Comparison of ENCODE assay signal across 11 cellular contexts in genomic region chr4:150583287-150584197, GRCh38. TPM values are rescaled to one million over a fixed set of nuclear protein-coding genes. Genes with fewer than 3 reads are reported as not detected.
DNase-seq lines count a peak whose midpoint lies in the region; ATAC-seq and TF ChIP-seq lines count a peak whose summit lies in the region.
"Had no signal": no experiment of that assay in that cellular context is flagged by ENCODE, and none has a peak within 500 bp of the region (broad histone marks: within the 10 kb centered on the region; RNA-seq: fewer than 3 reads in every experiment).

No MANE protein-coding gene starts in this region.

- POLR2A ChIA-PET in activated CD4-positive, alpha-beta T cell treated with anti-CD3 and anti-CD28 coated beads, Interleukin-2, amount 10 ng/mL, durations not matched to agents 7 days and 5 days (lab: Charles Lee): no interaction called here

- peaks cover 92% of the 10 kb centered on the region for H3K27me3 Mint-ChIP-seq in type B pancreatic cell
- no peaks in the 10 kb centered on the region for H3K27me3 Mint-ChIP-seq in activated CD4-positive, alpha-beta T cell treated with anti-CD3 and anti-CD28 coated beads, Interleukin-2, amount 10 ng/mL, durations not matched to agents 7 days and 5 days

- H3K9me2 ChIP-seq in GM23248 (ENCODE audit: insufficient read depth): no peaks in the 10 kb centered on the region

- no peak for ATAC-seq in GM19351 (IDR thresholded peaks at IDR 0.05; ENCODE audit: unreplicated experiment)
- ATAC-seq: activated naive CD4-positive, alpha-beta T cell treated with anti-CD3 and anti-CD28 coated beads, Interleukin-2, amount 50 U/mL, for 72 hours had no signal

- H3K4me3 ChIP-seq in fibroblast of villous mesenchyme (ENCODE audit: low read depth, low read length) (peak overlapping the region; percentile 50), mucosa of rectum (ENCODE audit: low read length in 2 of 2) (peak overlapping the region; percentile 58 to 59), GM23248 (no peak overlapping the region)

- peak overlapping the region; percentile 69 to 80 for H3K27ac ChIP-seq in mucosa of rectum (ENCODE audit: low read depth in 2 of 2, low read length in 2 of 2)
- H3K27ac ChIP-seq in GM23248: no peak overlapping the region

- 74 to 79% methylated on average over 65 to 69 of the region's 69 CpGs for WGBS in GM23248 (ENCODE audit: low coverage in 1 of 2, low lambda C conversion rate in 2 of 2, missing lambda C conversion rate in 2 of 2), 2 experiments

- H3K4me1 ChIP-seq in mucosa of rectum (ENCODE audit: control insufficient read depth in 2 of 2, insufficient read depth in 2 of 2, low read length in 2 of 2) (no peaks in the 10 kb centered on the region), GM23248 (ENCODE audit: insufficient read depth) (no peaks in the 10 kb centered on the region)

- peak; percentile 41 for DNase-seq in SK-N-DZ (ENCODE audit: low spot score)
- DNase-seq in fibroblast of villous mesenchyme (ENCODE audit: low read depth): no peak
- peak; percentile 71 for DNase-seq in type B pancreatic cell (ENCODE audit: extremely low spot score, unreplicated experiment)
- no peak for DNase-seq in activated CD8-positive, alpha-beta memory T cell treated with anti-CD3 and anti-CD28 coated beads for 24 hours
- no peak for DNase-seq in activated CD4-positive, alpha-beta T cell treated with anti-CD3 and anti-CD28 coated beads, Interleukin-2, amount 10 ng/mL, durations not matched to agents 7 days and 5 days
- DNase-seq in GM23248: no peak
- DNase-seq: NCI-H2171; stimulated activated CD4-positive, alpha-beta T cell treated with anti-CD3 and anti-CD28 coated beads, Interleukin-2, amount 100 ng/mL, for 24 hours had no signal

- in situ Hi-C loops in GM23248 (cut with MboI): loop anchor here (25.0 kb wide), 1 partner anchor 596 kb away; no protein-coding TSS in a partner anchor

- H2AFZ ChIP-seq in GM23248: no peak overlapping the region

- no peaks in the 10 kb centered on the region for H3K79me2 ChIP-seq in GM23248 (ENCODE audit: insufficient read depth)

- H3K36me3 ChIP-seq in mucosa of rectum (ENCODE audit: control insufficient read depth in 2 of 2, insufficient read depth in 2 of 2, low read length in 2 of 2) (peaks cover 9 to 13% of the 10 kb centered on the region in 2 donors), GM23248 (ENCODE audit: low read depth) (no peaks in the 10 kb centered on the region)

- H3K9me3 ChIP-seq in mucosa of rectum (ENCODE audit: control insufficient read depth in 2 of 2, low read length in 2 of 2) (no peaks in the 10 kb centered on the region), GM23248 (ENCODE audit: low read depth) (no peaks in the 10 kb centered on the region)

- H3K36me3 Mint-ChIP-seq in type B pancreatic cell: peaks cover 57% of the 10 kb centered on the region
- peaks cover 41% of the 10 kb centered on the region for H3K36me3 Mint-ChIP-seq in activated CD4-positive, alpha-beta T cell treated with anti-CD3 and anti-CD28 coated beads, Interleukin-2, amount 10 ng/mL, durations not matched to agents 7 days and 5 days (ENCODE audit: low read depth)

- H3K27me3 ChIP-seq in mucosa of rectum (ENCODE audit: control insufficient read depth in 2 of 2, insufficient read depth in 2 of 2, low read length in 2 of 2) (no peaks in the 10 kb centered on the region), GM23248 (replicated peaks; ENCODE audit: insufficient read depth) (no peaks in the 10 kb centered on the region)

- H3F3A ChIP-seq in GM23248 (ENCODE audit: insufficient read depth): no peaks in the 10 kb centered on the region

- H3K9me3 Mint-ChIP-seq in type B pancreatic cell: no peaks in the 10 kb centered on the region
- peaks cover 16% of the 10 kb centered on the region for H3K9me3 Mint-ChIP-seq in activated CD4-positive, alpha-beta T cell treated with anti-CD3 and anti-CD28 coated beads, Interleukin-2, amount 10 ng/mL, durations not matched to agents 7 days and 5 days
- H3K9me3 Mint-ChIP-seq: activated naive CD4-positive, alpha-beta T cell treated with anti-CD3 and anti-CD28 coated beads, Interleukin-2, amount 50 U/mL, for 72 hours had no signal

- TF ChIP-seq CTCF in fibroblast of villous mesenchyme (IDR thresholded peaks at IDR 0.05; ENCODE audit: insufficient read depth, low read depth, low read length) (no peak), type B pancreatic cell (conservative IDR thresholded peaks at IDR 0.05) (peak; percentile 35)

- peaks cover 24% of the 10 kb centered on the region for H3K4me1 Mint-ChIP-seq in type B pancreatic cell (ENCODE audit: unreplicated experiment)
- no peaks in the 10 kb centered on the region for H3K4me1 Mint-ChIP-seq in activated CD4-positive, alpha-beta T cell treated with anti-CD3 and anti-CD28 coated beads, Interleukin-2, amount 10 ng/mL, durations not matched to agents 7 days and 5 days

- peak overlapping the region; percentile 82 for H3K27ac Mint-ChIP-seq in type B pancreatic cell
- H3K27ac Mint-ChIP-seq in activated CD4-positive, alpha-beta T cell treated with anti-CD3 and anti-CD28 coated beads, Interleukin-2, amount 10 ng/mL, durations not matched to agents 7 days and 5 days: no peak overlapping the region
- H3K27ac Mint-ChIP-seq: activated naive CD4-positive, alpha-beta T cell treated with anti-CD3 and anti-CD28 coated beads, Interleukin-2, amount 50 U/mL, for 72 hours had no signal

- H3K4me3 Mint-ChIP-seq in type B pancreatic cell: peak overlapping the region; percentile 89
- no peak overlapping the region for H3K4me3 Mint-ChIP-seq in activated CD4-positive, alpha-beta T cell treated with anti-CD3 and anti-CD28 coated beads, Interleukin-2, amount 10 ng/mL, durations not matched to agents 7 days and 5 days

- H3K9ac ChIP-seq in mucosa of rectum (ENCODE audit: low read depth in 1 of 2, low read length in 2 of 2) (peak overlapping the region; percentile 57 to 67), GM23248 (no peak overlapping the region)

- no peaks in the 10 kb centered on the region for H4K20me1 ChIP-seq in GM23248 (ENCODE audit: insufficient read depth)

- CTCF ChIA-PET in activated CD4-positive, alpha-beta T cell treated with anti-CD3 and anti-CD28 coated beads, Interleukin-2, amount 10 ng/mL, durations not matched to agents 7 days and 5 days (lab: Charles Lee): no interaction called here

- no peak overlapping the region for H3K4me2 ChIP-seq in GM23248 (ENCODE audit: unreplicated experiment)

RNA-seq across cellular contexts. Expression of gene MAB21L2, which starts 1.6 kb away (rescaled TPM):
- polyA plus RNA-seq in SK-N-DZ (2014; cell fraction: cytosol; rRNA removed): 139 and 144 TPM in 2 replicates
- polyA plus RNA-seq in SK-N-DZ (2014; cell fraction: nucleus; rRNA removed): 62.9 and 68.9 TPM in 2 replicates
- total RNA-seq in fibroblast of villous mesenchyme (under 0.01 TPM in 2 replicates), type B pancreatic cell (ENCODE audit: low replicate concordance) (0.55 and 114 TPM in 2 replicates)
- not detected for total RNA-seq in activated CD4-positive, alpha-beta T cell treated with anti-CD3 and anti-CD28 coated beads, Interleukin-2, amount 10 ng/mL, durations not matched to agents 7 days and 5 days
- total RNA-seq in GM23248 (2014; rRNA removed; shearing (Covaris generic)): not detected in 2 replicates
- not detected in 2 replicates for polyA plus RNA-seq in GM23248 (2016; fragmentation: Nextera tagmentation; extraction: Ambion mirVana)
- total RNA-seq: activated naive CD4-positive, alpha-beta T cell treated with anti-CD3 and anti-CD28 coated beads, Interleukin-2, amount 50 U/mL, for 72 hours had no signal

Comparison
In these comparisons a context has a peak if more than half of its experiments do, and no peak if none do; other contexts are left out.
1. DNase-seq: peak in SK-N-DZ (single experiment) and type B pancreatic cell (single experiment); none in fibroblast of villous mesenchyme (single experiment), activated CD8-positive, alpha-beta memory T cell treated with anti-CD3 and anti-CD28 coated beads for 24 hours (single experiment), activated CD4-positive, alpha-beta T cell treated with anti-CD3 and anti-CD28 coated beads, Interleukin-2, amount 10 ng/mL, durations not matched to agents 7 days and 5 days (single experiment) and GM23248 (single experiment).